33 cellular contexts compared by ENCODE assay signal in the genomic region with DNA sequence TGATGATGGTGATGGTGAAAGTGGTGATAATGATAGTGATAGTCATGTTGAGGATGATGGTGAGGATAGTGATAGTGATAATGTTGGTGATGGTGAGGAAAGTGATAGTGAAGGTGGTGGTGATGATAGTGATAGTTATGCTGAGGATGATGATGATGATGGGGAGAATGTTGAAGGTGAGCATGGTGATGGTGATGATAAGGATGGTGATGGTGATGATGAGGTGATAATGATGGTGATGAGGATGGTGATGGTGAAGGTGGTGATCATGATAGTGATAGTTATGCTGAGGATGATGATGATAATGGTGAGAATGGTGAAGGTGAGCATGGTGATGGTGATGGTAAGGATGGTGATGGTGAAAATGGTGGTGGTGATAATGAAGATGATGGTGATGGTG.
"Had no signal": no experiment of that assay in that cellular context is flagged by ENCODE, and none has a peak within 500 bp of the region (broad histone marks: within the 10 kb centered on the region; RNA-seq: fewer than 3 reads in every experiment).

No MANE protein-coding gene starts in this region.

- H3K4me1 ChIP-seq: adrenal gland, ascending aorta, body of pancreas, breast epithelium had no signal

- H3K4me3 ChIP-seq: adrenal gland, ascending aorta, body of pancreas, breast epithelium, cardiac muscle cell had no signal

- DNase-seq: activated effector memory CD4-positive, alpha-beta T cell treated with anti-CD3 and anti-CD28 coated beads, Interleukin-2, amount 50 U/mL, for 16 hours; activated effector memory CD4-positive, alpha-beta T cell treated with Interleukin-2 at 50 U/mL for 16 hours; activated gamma-delta T cell; activated gamma-delta T cell treated with Interleukin-2 at 50 U/mL for 16 hours; activated naive CD4-positive, alpha-beta T cell; activated naive CD4-positive, alpha-beta T cell treated with anti-CD3 and anti-CD28 coated beads for 36 hours; activated naive CD4-positive, alpha-beta T cell treated with anti-CD3 and anti-CD28 coated beads, Interleukin-2, amount 10 ng/mL, durations not matched to agents 7 days and 5 days; activated naive CD4-positive, alpha-beta T cell treated with anti-CD3 and anti-CD28 coated beads, Interleukin-2, amount 50 U/mL, for 16 hours; activated naive CD4-positive, alpha-beta T cell treated with Interleukin-2 at 50 U/mL for 16 hours; activated naive CD8-positive, alpha-beta T cell treated with anti-CD3 and anti-CD28 coated beads for 36 hours; activated naive CD8-positive, alpha-beta T cell treated with anti-CD3 and anti-CD28 coated beads, Interleukin-2, amount 10 ng/mL, durations not matched to agents 7 days and 5 days; activated naive CD8-positive, alpha-beta T cell treated with anti-CD3 and anti-CD28 coated beads, Interleukin-2, amount 50 U/mL, for 24 hours; activated T-cell treated with anti-CD3 and anti-CD28 coated beads, Interleukin-2, amount 50 U/mL, for 24 hours; activated T-cell treated with anti-CD3 and anti-CD28 coated beads, Interleukin-2, amount 50 U/mL, for 4 hours; activated T-cell treated with anti-CD3 and anti-CD28 coated beads, Interleukin-2, amount 50 U/mL, for 48 hours; activated T-cell treated with anti-CD3 and anti-CD28 coated beads, Interleukin-2, amount 50 U/mL, for 72 hours; adrenal gland; amniotic stem cell; amygdala; anterior cingulate cortex; aorta; body of pancreas; brain microvascular endothelial cell; caudate nucleus; central memory CD4-positive, alpha-beta T cell; cerebellar nuclear complex had no signal

- FAIRE-seq: astrocyte, bronchial epithelial cell had no signal

- H3K27ac ChIP-seq: adrenal gland, ascending aorta, body of pancreas, brain microvascular endothelial cell, breast epithelium, cardiac muscle cell had no signal

- H3K36me3 ChIP-seq: adrenal gland, ascending aorta, brain microvascular endothelial cell, breast epithelium, cardiac muscle cell had no signal

- H3K9me3 ChIP-seq: adrenal gland, ascending aorta, body of pancreas, breast epithelium had no signal

- ATAC-seq: activated naive CD4-positive, alpha-beta T cell treated with anti-CD3 and anti-CD28 coated beads, Interleukin-2, amount 50 U/mL, for 72 hours; activated naive CD8-positive, alpha-beta T cell treated with anti-CD3 and anti-CD28 coated beads, Interleukin-2, amount 50 U/mL, for 24 hours; activated T-cell treated with anti-CD3 and anti-CD28 coated beads, Interleukin-2, amount 50 U/mL, for 4 hours; activated T-cell treated with anti-CD3 and anti-CD28 coated beads, Interleukin-2, amount 50 U/mL, for 72 hours; activated T-helper 17 cell treated with anti-CD3 and anti-CD28 coated beads, Interleukin-2, amount 50 U/mL, for 72 hours; body of pancreas had no signal

- H3K27me3 ChIP-seq: adrenal gland, ascending aorta, brain microvascular endothelial cell, breast epithelium, cardiac muscle cell had no signal
